Comparison of ENCODE assay signal across 9 cellular contexts in genomic region chr17:82107341-82107860, GRCh38. TPM values are rescaled to one million over a fixed set of nuclear protein-coding genes. Genes with fewer than 3 reads are reported as not detected.
DNase-seq lines count a peak whose midpoint lies in the region; ATAC-seq and TF ChIP-seq lines count a peak whose summit lies in the region.
"Had no signal": no experiment of that assay in that cellular context is flagged by ENCODE, and none has a peak within 500 bp of the region (broad histone marks: within the 10 kb centered on the region; RNA-seq: fewer than 3 reads in every experiment).

No MANE protein-coding gene starts in this region.

- BruUV-seq in Panc1 (replicated peaks; lab: Mats Ljungman, UMichigan): no TSS peak

- TF ChIP-seq CTCF in Panc1 (IDR thresholded peaks at IDR 0.05) (no peak), fibroblast of villous mesenchyme (IDR thresholded peaks at IDR 0.05; ENCODE audit: insufficient read depth, low read depth, low read length) (peak; percentile 30)

- CTCF ChIA-PET in activated naive CD4-positive, alpha-beta T cell treated with anti-CD3 and anti-CD28 coated beads, Interleukin-2, amount 10 ng/mL, durations not matched to agents 7 days and 5 days (lab: Charles Lee): interaction anchor here (1.0 to 1.3 kb wide), 3 partner anchors 9 to 77 kb away, joined by 4 to 5 read pairs (median 5); no protein-coding TSS in a partner anchor
- CTCF ChIA-PET in Panc1 (lab: Charles Lee): interaction anchor here (1.3 kb wide), 1 partner anchor 47 kb away, joined by 3 read pairs; no protein-coding TSS in a partner anchor

- no peaks in the 10 kb centered on the region for H3K27me3 ChIP-seq in Panc1 (ENCODE audit: control insufficient read depth, insufficient read depth, low read length)
- H3K27me3 ChIP-seq: adrenal gland had no signal

- no peaks in the 10 kb centered on the region for H3K9me3 Mint-ChIP-seq in activated naive CD4-positive, alpha-beta T cell treated with anti-CD3 and anti-CD28 coated beads, Interleukin-2, amount 10 ng/mL, durations not matched to agents 7 days and 5 days

- peaks cover 56% of the 10 kb centered on the region for H3K4me1 ChIP-seq in Panc1 (ENCODE audit: control insufficient read depth, insufficient read depth, low read length)

- POLR2A ChIA-PET in Panc1 (lab: Charles Lee): no interaction called here

- peak; percentile 4; the same call in 1 of the 2 replicates for ATAC-seq in Panc1
- no peak for ATAC-seq in GM19023 (IDR thresholded peaks at IDR 0.05; ENCODE audit: unreplicated experiment)
- no peak for ATAC-seq in HG03432 (IDR thresholded peaks at IDR 0.05; ENCODE audit: unreplicated experiment)

- H3K4me3 Mint-ChIP-seq in activated naive CD4-positive, alpha-beta T cell treated with anti-CD3 and anti-CD28 coated beads, Interleukin-2, amount 10 ng/mL, durations not matched to agents 7 days and 5 days: peak overlapping the region; percentile 15

- H3K9me3 ChIP-seq in Panc1 (ENCODE audit: control insufficient read depth, insufficient read depth, low read depth, low read length): no peaks in the 10 kb centered on the region
- H3K9me3 ChIP-seq: adrenal gland had no signal

- no peak for DNase-seq in activated naive CD4-positive, alpha-beta T cell treated with anti-CD3 and anti-CD28 coated beads, Interleukin-2, amount 10 ng/mL, durations not matched to agents 7 days and 5 days
- DNase-seq in activated naive CD4-positive, alpha-beta T cell (lab: John Stamatoyannopoulos, UW): no peak
- DNase-seq in Panc1 (ENCODE audit: low read depth, low spot score): no peak
- DNase-seq in fibroblast of villous mesenchyme (ENCODE audit: low read depth): no peak
- DNase-seq in NCI-H1436 treated with DMSO at 0.1 percent for 48 hours (lab: John Stamatoyannopoulos, UW): no peak

- H3K27ac Mint-ChIP-seq in activated naive CD4-positive, alpha-beta T cell treated with anti-CD3 and anti-CD28 coated beads, Interleukin-2, amount 10 ng/mL, durations not matched to agents 7 days and 5 days: peak overlapping the region; percentile 69

- no peaks in the 10 kb centered on the region for H3K27me3 Mint-ChIP-seq in activated naive CD4-positive, alpha-beta T cell treated with anti-CD3 and anti-CD28 coated beads, Interleukin-2, amount 10 ng/mL, durations not matched to agents 7 days and 5 days

- peaks cover 47% of the 10 kb centered on the region for H3K4me1 Mint-ChIP-seq in activated naive CD4-positive, alpha-beta T cell treated with anti-CD3 and anti-CD28 coated beads, Interleukin-2, amount 10 ng/mL, durations not matched to agents 7 days and 5 days

- H3K36me3 ChIP-seq in Panc1 (ENCODE audit: control insufficient read depth, insufficient read depth, low read length): no peaks in the 10 kb centered on the region
- H3K36me3 ChIP-seq: adrenal gland had no signal

- H3K4me3 ChIP-seq in Panc1 (ENCODE audit: low read depth in 2 of 2, low read length in 2 of 2) (no peak overlapping the region), fibroblast of villous mesenchyme (ENCODE audit: low read depth, low read length) (no peak overlapping the region)
- H3K4me3 ChIP-seq: adrenal gland had no signal

- peak overlapping the region; percentile 97 for H3K27ac ChIP-seq in Panc1 (ENCODE audit: low read length)
- peak overlapping the region; percentile 61 for H3K27ac ChIP-seq in temporal lobe (ENCODE audit: low read depth, low read length)

- intact Hi-C loops in Panc1 (cut with micrococcal nuclease; ENCODE audit: unreplicated experiment): loop anchor here (10.0 kb wide), 1 partner anchor 127 kb away; no protein-coding TSS in a partner anchor

- no peaks in the 10 kb centered on the region for H3K36me3 Mint-ChIP-seq in activated naive CD4-positive, alpha-beta T cell treated with anti-CD3 and anti-CD28 coated beads, Interleukin-2, amount 10 ng/mL, durations not matched to agents 7 days and 5 days

- in situ Hi-C loops in Panc1 (cut with HindIII; ENCODE audit: low pct_unique_long_range_greater_than_20kb, low sequenced_read_pairs): no loop called here

RNA-seq across cellular contexts. Expression of gene FASN, which starts 9.4 kb away (rescaled TPM):
- total RNA-seq in Panc1 (2021; ENCODE audit: unreplicated experiment): 956 TPM
- 789 TPM for polyA plus RNA-seq in Panc1 (2012; ENCODE audit: insufficient read length)
- total RNA-seq in fibroblast of villous mesenchyme: 274 and 280 TPM in 2 replicates
- total RNA-seq in temporal lobe: 127 TPM

RNA-seq across cellular contexts. Expression of gene DUS1L, which starts 41.8 kb away (rescaled TPM):
- 115 TPM for total RNA-seq in Panc1 (2021; ENCODE audit: unreplicated experiment)
- 157 TPM for polyA plus RNA-seq in Panc1 (2012; ENCODE audit: insufficient read length)
- 56.1 and 64.4 TPM in 2 replicates for total RNA-seq in fibroblast of villous mesenchyme
- total RNA-seq in temporal lobe: 13.0 TPM

RNA-seq across cellular contexts. Expression of gene GPS1, which starts 55.7 kb away (rescaled TPM):
- total RNA-seq in Panc1 (2021; ENCODE audit: unreplicated experiment) (175 TPM), fibroblast of villous mesenchyme (104 and 109 TPM in 2 replicates), temporal lobe (52.9 TPM)
- polyA plus RNA-seq in Panc1 (2012; ENCODE audit: insufficient read length): 263 TPM

RNA-seq across cellular contexts. Expression of gene RFNG, which starts 55.8 kb away (rescaled TPM):
- total RNA-seq in Panc1 (2021; ENCODE audit: unreplicated experiment) (43.4 TPM), fibroblast of villous mesenchyme (39.6 and 47.5 TPM in 2 replicates), temporal lobe (23.1 TPM)
- 54.6 TPM for polyA plus RNA-seq in Panc1 (2012; ENCODE audit: insufficient read length)
